8 cellular contexts compared by ENCODE assay signal in the genomic region with DNA sequence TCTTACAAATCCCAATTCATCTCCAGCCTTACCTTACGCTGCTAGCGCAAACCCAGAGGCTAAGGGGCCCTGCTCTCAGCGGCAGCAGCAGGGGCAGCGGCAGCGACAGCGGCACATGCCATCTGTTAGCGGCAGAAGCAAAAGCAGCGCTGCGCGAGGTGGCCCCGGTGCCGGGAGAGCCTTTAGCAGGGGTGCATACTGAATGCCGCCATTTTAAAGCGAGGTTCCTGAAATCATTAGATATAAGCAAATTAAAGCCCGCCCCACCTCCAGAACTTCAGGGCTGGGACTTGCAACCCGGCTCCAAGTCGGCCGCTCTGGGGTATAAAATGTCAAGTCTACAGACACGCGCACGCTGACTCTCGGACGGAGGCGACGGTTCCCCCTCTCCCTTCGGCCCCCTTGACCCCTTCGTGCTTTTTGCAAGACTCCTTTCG. TPM values are rescaled to one million over a fixed set of nuclear protein-coding genes. Genes with fewer than 3 reads are reported as not detected.
A peak's percentile ranks its signal among the peaks of the same experiment; 100 is the strongest.
DNase-seq lines count a peak whose midpoint lies in the region; ATAC-seq and TF ChIP-seq lines count a peak whose summit lies in the region.

A gene with protein sequence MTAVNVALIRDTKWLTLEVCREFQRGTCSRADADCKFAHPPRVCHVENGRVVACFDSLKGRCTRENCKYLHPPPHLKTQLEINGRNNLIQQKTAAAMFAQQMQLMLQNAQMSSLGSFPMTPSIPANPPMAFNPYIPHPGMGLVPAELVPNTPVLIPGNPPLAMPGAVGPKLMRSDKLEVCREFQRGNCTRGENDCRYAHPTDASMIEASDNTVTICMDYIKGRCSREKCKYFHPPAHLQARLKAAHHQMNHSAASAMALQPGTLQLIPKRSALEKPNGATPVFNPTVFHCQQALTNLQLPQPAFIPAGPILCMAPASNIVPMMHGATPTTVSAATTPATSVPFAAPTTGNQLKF (minus strand): TSS at position 220 of the 437 bp plus-strand sequence. CDS start 49,427 bp downstream, outside the sequence.

- H3F3A ChIP-seq in GM23338 (replicated peaks; ENCODE audit: low read depth) = no peaks in the 10 kb centered on the region

- peak within 1 kb of the TSS; percentile 96 for H2AFZ ChIP-seq in GM23338

- peak within 1 kb of the TSS; percentile 85 for H3K4me2 ChIP-seq in GM23338

- intact Hi-C loops in heart right ventricle (cut with DNase I) = loop anchor here in 2 of 10 donors (1.0 to 10.0 kb wide), 2 partner anchors 8 to 274 kb away; partner anchors contain the start of gene RAP2C (in 1 of the 2)
- intact Hi-C loops in posterior vena cava (cut with DNase I) = no loop called here

- H3K4me3 ChIP-seq in GM23338 = peak within 1 kb of the TSS; percentile 70
- H3K4me3 ChIP-seq in heart right ventricle = peak within 1 kb of the TSS; percentile 47 to 71 (median 60)

- H3K27ac ChIP-seq in GM23338 (ENCODE audit: low read depth) = no peak within 1 kb of the TSS
- peak within 1 kb of the TSS in 9 of 10 donors; percentile 59 to 91 (median 79) for H3K27ac ChIP-seq in heart right ventricle

- peaks cover 7% of the 10 kb centered on the region for H3K4me1 ChIP-seq in GM23338 (ENCODE audit: insufficient read depth)
- H3K4me1 ChIP-seq in heart right ventricle = peaks cover 0 to 37% (median 0%) of the 10 kb centered on the region in 9 donors

- no peaks in the 10 kb centered on the region for H3K9me3 Mint-ChIP-seq in GM23338
- H3K9me3 Mint-ChIP-seq in activated naive CD8-positive, alpha-beta T cell (ENCODE audit: low read depth) = no peaks in the 10 kb centered on the region

- no peaks in the 10 kb centered on the region for H3K79me2 ChIP-seq in GM23338 (replicated peaks; ENCODE audit: insufficient read depth)

- TF ChIP-seq CTCF in GM23338 (conservative IDR thresholded peaks at IDR 0.05; ENCODE audit: low read depth in 2 of 2) (no peak), heart right ventricle (IDR thresholded peaks at IDR 0.05) (no peak)

- no peaks in the 10 kb centered on the region for H3K36me3 Mint-ChIP-seq in GM23338 (ENCODE audit: low read depth)
- H3K36me3 Mint-ChIP-seq in activated naive CD8-positive, alpha-beta T cell = no peaks in the 10 kb centered on the region

- H4K20me1 ChIP-seq in GM23338 (replicated peaks; ENCODE audit: insufficient read depth) = no peaks in the 10 kb centered on the region

- H3K4me1 Mint-ChIP-seq in GM23338 = peaks cover 28% of the 10 kb centered on the region; the same call in 2 of the 3 replicates
- H3K4me1 Mint-ChIP-seq in activated naive CD8-positive, alpha-beta T cell (ENCODE audit: low read depth) = peaks cover 57% of the 10 kb centered on the region

- peaks cover 7% of the 10 kb centered on the region for H3K27me3 Mint-ChIP-seq in GM23338 (ENCODE audit: insufficient read depth, low read depth, poor library complexity)
- no peaks in the 10 kb centered on the region for H3K27me3 Mint-ChIP-seq in activated naive CD8-positive, alpha-beta T cell

- H3K9me2 ChIP-seq in GM23338 (ENCODE audit: insufficient read depth) = no peaks in the 10 kb centered on the region

- H3K36me3 ChIP-seq in GM23338 (ENCODE audit: insufficient read depth) (no peaks in the 10 kb centered on the region), heart right ventricle (no peaks in the 10 kb centered on the region)

- peak within 1 kb of the TSS; percentile 86 for H3K4me3 Mint-ChIP-seq in GM23338
- H3K4me3 Mint-ChIP-seq in activated naive CD8-positive, alpha-beta T cell = peak within 1 kb of the TSS; percentile 93

- WGBS in heart right ventricle, 2 donors = 0 to 1% methylated on average over 28 of the region's 28 CpGs

- H3K27ac Mint-ChIP-seq in GM23338 = peak within 1 kb of the TSS; percentile 88; the same call in 1 of the 2 replicates
- H3K27ac Mint-ChIP-seq in activated naive CD8-positive, alpha-beta T cell = peak within 1 kb of the TSS; percentile 95

- H3K9me3 ChIP-seq in heart right ventricle = no peaks in the 10 kb centered on the region

- peak; percentile 80 for ATAC-seq in GM23338
- ATAC-seq in SK-N-SH treated with all-trans-retinoic acid at 6 μM for 48 hours = peak; percentile 74
- peak; percentile 19 to 82 (median 72) for ATAC-seq in heart right ventricle

- H3K27me3 ChIP-seq in GM23338 (ENCODE audit: insufficient read depth) = peaks cover 32% of the 10 kb centered on the region
- peaks cover 0 to 44% (median 0%) of the 10 kb centered on the region in 7 donors for H3K27me3 ChIP-seq in heart right ventricle

- DNase-seq in ELF-1 (ENCODE audit: low read depth, low spot score) (peak; percentile 81), GM23338 (ENCODE audit: low spot score) (peak; percentile 64), M059J (ENCODE audit: low read depth) (peak; percentile 63), heart right ventricle (peak; percentile 21 to 40), posterior vena cava (ENCODE audit: low spot score) (peak; percentile 88), kidney glomerular epithelial cell (lab: John Stamatoyannopoulos, UW) (no peak)

TF ChIP-seq in GM23338, 12 proteins besides CTCF, POLR2A, EP300 and RAD21 (continues in another document):
- TF ChIP-seq EZH2 (IDR thresholded peaks at IDR 0.05; ENCODE audit: low read depth, unreplicated experiment) (no peak), ZNF114 (CRISPR knock-in tag; IDR thresholded peaks at IDR 0.05) (no peak)

TF ChIP-seq in SK-N-SH treated with all-trans-retinoic acid at 6 μM for 48 hours, 23 proteins besides CTCF, POLR2A, EP300 and RAD21 (continues in another document):
- TF ChIP-seq SNAI2 (CRISPR knock-in tag; IDR thresholded peaks at IDR 0.05) (no peak), ZNF8 (CRISPR knock-in tag; IDR thresholded peaks at IDR 0.05) (no peak), ISL1 (CRISPR knock-in tag; IDR thresholded peaks at IDR 0.05) (no peak), PPARA (CRISPR knock-in tag; IDR thresholded peaks at IDR 0.05; ENCODE audit: borderline replicate concordance) (no peak), ZNF70 (CRISPR knock-in tag; IDR thresholded peaks at IDR 0.05) (no peak), OSR1 (CRISPR knock-in tag; IDR thresholded peaks at IDR 0.05) (no peak), ESRRG (CRISPR knock-in tag; IDR thresholded peaks at IDR 0.05) (no peak), ZFP3 (CRISPR knock-in tag; IDR thresholded peaks at IDR 0.05) (no peak), BACH2 (CRISPR knock-in tag; IDR thresholded peaks at IDR 0.05; ENCODE audit: borderline replicate concordance) (no peak), ZFP30 (CRISPR knock-in tag; IDR thresholded peaks at IDR 0.05) (no peak), TOX (CRISPR knock-in tag; IDR thresholded peaks at IDR 0.05; ENCODE audit: borderline replicate concordance) (no peak), CSDC2 (CRISPR knock-in tag; IDR thresholded peaks at IDR 0.05) (no peak), ARNTL (CRISPR knock-in tag; IDR thresholded peaks at IDR 0.05; ENCODE audit: borderline replicate concordance, low read depth) (no peak), RARB (CRISPR knock-in tag; IDR thresholded peaks at IDR 0.05) (no peak), PATZ1 (CRISPR knock-in tag; IDR thresholded peaks at IDR 0.05; ENCODE audit: borderline replicate concordance) (no peak), CSRNP3 (CRISPR knock-in tag; IDR thresholded peaks at IDR 0.05) (no peak), CREB5 (CRISPR knock-in tag; IDR thresholded peaks at IDR 0.05; ENCODE audit: low read depth) (no peak), TCF4 (CRISPR knock-in tag; IDR thresholded peaks at IDR 0.05; ENCODE audit: borderline replicate concordance) (no peak), ZC3H10 (CRISPR knock-in tag; IDR thresholded peaks at IDR 0.05) (no peak)

RNA-seq across cellular contexts. Expression of the gene that starts here (rescaled TPM):
- total RNA-seq in GM23338 (2014; rRNA removed; shearing (Covaris generic)) = 2.4 and 3.0 TPM in 2 replicates
- polyA plus RNA-seq in GM23338 (2016; fragmentation: Nextera tagmentation; extraction: Ambion mirVana) = 0.94 and 2.3 TPM in 2 replicates
- total RNA-seq in M059J (2014; rRNA removed; shearing (Covaris generic)) = 3.0 and 4.7 TPM in 2 replicates
- 10 to 100 TPM in 2 of 10 donors, 1 to 10 TPM in 8; 3.1 to 41.9 (median 6.1) TPM for total RNA-seq in heart right ventricle
- 1 to 10 TPM in 1 of 2 donors, under 1 TPM in 1; 0.51 to 2.0 TPM for polyA plus RNA-seq in heart right ventricle
- 10 to 100 TPM in 1 of 2 donors, 1 to 10 TPM in 1; 9.4 to 15.9 TPM for total RNA-seq in posterior vena cava
